Comparison of ENCODE assay signal across 8 cellular contexts in genomic region chr12:122981587-122982493, GRCh38. TPM values are rescaled to one million over a fixed set of nuclear protein-coding genes. Genes with fewer than 3 reads are reported as not detected.
DNase-seq lines count a peak whose midpoint lies in the region; ATAC-seq and TF ChIP-seq lines count a peak whose summit lies in the region.

No MANE protein-coding gene starts in this region.

- peaks cover 40% of the 10 kb centered on the region for H3K4me1 Mint-ChIP-seq in central memory CD8-positive, alpha-beta T cell
- peaks cover 34 to 57% (median 42%) of the 10 kb centered on the region in 3 donors for H3K4me1 Mint-ChIP-seq in naive B cell

- peak overlapping the region; percentile 91 for H3K4me3 ChIP-seq in BJ (ENCODE audit: low read depth, low read length)
- H3K4me3 ChIP-seq in MG63 = peak overlapping the region; percentile 77

- DNase-seq in BJ (ENCODE audit: low read depth) (no peak), MG63 (no peak), naive B cell (no peak), NCI-H526 treated with DMSO at 0.1 percent for 48 hours (lab: John Stamatoyannopoulos, UW) (no peak), UCSD-AML1 (lab: John Stamatoyannopoulos, UW; ENCODE audit: unreplicated experiment) (no peak)
- DNase-seq in central memory CD8-positive, alpha-beta T cell (ENCODE audit: low spot score in 2 of 2) = no peak

- H3K9me3 Mint-ChIP-seq in central memory CD8-positive, alpha-beta T cell = no peaks in the 10 kb centered on the region
- H3K9me3 Mint-ChIP-seq in naive B cell = no peaks in the 10 kb centered on the region

- peaks cover 7% of the 10 kb centered on the region for H3K36me3 Mint-ChIP-seq in central memory CD8-positive, alpha-beta T cell (ENCODE audit: insufficient read depth)
- H3K36me3 Mint-ChIP-seq in naive B cell = peaks cover 0 to 8% of the 10 kb centered on the region in 2 donors

- H3K36me3 ChIP-seq in BJ (ENCODE audit: control insufficient read depth, insufficient read depth, low read length) (peaks cover 12% of the 10 kb centered on the region), MG63 (peaks cover 31% of the 10 kb centered on the region)

- peak overlapping the region; percentile 84 for H3K4me3 Mint-ChIP-seq in central memory CD8-positive, alpha-beta T cell
- H3K4me3 Mint-ChIP-seq in naive B cell = peak overlapping the region; percentile 88 to 95 (median 92)

- H3K27me3 ChIP-seq in BJ (ENCODE audit: control insufficient read depth, insufficient read depth, low read length) (no peaks in the 10 kb centered on the region), MG63 (no peaks in the 10 kb centered on the region)

- peak overlapping the region; percentile 68 for H3K27ac Mint-ChIP-seq in central memory CD8-positive, alpha-beta T cell (ENCODE audit: low read depth)
- H3K27ac Mint-ChIP-seq in naive B cell = peak overlapping the region in 5 of 6 donors; percentile 67 to 88 (median 80)

- TF ChIP-seq CTCF in BJ (IDR thresholded peaks at IDR 0.05; ENCODE audit: insufficient read depth, low read depth, low read length) = no peak

- ATAC-seq in central memory CD8-positive, alpha-beta T cell (replicated peaks; ENCODE audit: extremely low read depth, poor library complexity, severe bottlenecking) = no peak
- ATAC-seq in naive B cell (ENCODE audit: low read depth in 2 of 2) = no peak
- ATAC-seq in GM18519 (IDR thresholded peaks at IDR 0.05; ENCODE audit: low FRiP score, unreplicated experiment) = no peak
- ATAC-seq in HG03439 (IDR thresholded peaks at IDR 0.05; ENCODE audit: unreplicated experiment) = no peak

- H3K27me3 Mint-ChIP-seq in central memory CD8-positive, alpha-beta T cell = no peaks in the 10 kb centered on the region
- H3K27me3 Mint-ChIP-seq in naive B cell = no peaks in the 10 kb centered on the region

- no peaks in the 10 kb centered on the region for H3K9me3 ChIP-seq in MG63

- CTCF ChIA-PET in BJ (lab: Yijun Ruan, JAX) = interaction anchor here (0.8 kb wide), 1 partner anchor 257 kb away, joined by 3 read pairs; no protein-coding TSS in a partner anchor

- POLR2A ChIA-PET in BJ (lab: Charles Lee) = no interaction called here

RNA-seq across cellular contexts. Expression of gene ARL6IP4, which starts 1.4 kb away (rescaled TPM):
- polyA plus RNA-seq in BJ (2011; rRNA removed) (166 and 190 TPM in 2 replicates), naive B cell (ENCODE audit: low read depth in 6 of 6) (100 to 1,000 TPM; 132 to 202 (median 187) TPM)
- 20.9 and 27.3 TPM in 2 replicates for polyA minus RNA-seq in BJ (2011; rRNA and poly(A)+ RNA removed)
- total RNA-seq in MG63 (2014; rRNA removed; shearing (Covaris generic); ENCODE audit: low replicate concordance) = 276 and 413 TPM in 2 replicates

RNA-seq across cellular contexts. Expression of gene OGFOD2, which starts 6.8 kb away (rescaled TPM):
- polyA plus RNA-seq in BJ (2011; rRNA removed) = 7.4 and 10.8 TPM in 2 replicates
- 4.8 and 7.4 TPM in 2 replicates for polyA minus RNA-seq in BJ (2011; rRNA and poly(A)+ RNA removed)
- 15.9 and 24.2 TPM in 2 replicates for total RNA-seq in MG63 (2014; rRNA removed; shearing (Covaris generic); ENCODE audit: low replicate concordance)
- polyA plus RNA-seq in naive B cell (ENCODE audit: low read depth in 6 of 6) = 10 to 100 TPM in 5 of 6 donors, 1 to 10 TPM in 1; 9.4 to 20.4 (median 14.2) TPM

RNA-seq across cellular contexts. Expression of gene ABCB9, which starts 15.6 kb away (rescaled TPM):
- polyA plus RNA-seq in BJ (2011; rRNA removed) = 3.9 and 6.1 TPM in 2 replicates
- 8.0 and 8.9 TPM in 2 replicates for polyA minus RNA-seq in BJ (2011; rRNA and poly(A)+ RNA removed)
- total RNA-seq in MG63 (2014; rRNA removed; shearing (Covaris generic); ENCODE audit: low replicate concordance) = 6.4 and 10.0 TPM in 2 replicates
- polyA plus RNA-seq in naive B cell (ENCODE audit: low read depth in 6 of 6) = under 1 TPM in 5 of 6 donors, not detected in 1; 0.18 to 0.59 (median 0.31) TPM
